Comparison of ENCODE assay signal across 29 cellular contexts in the genomic region with DNA sequence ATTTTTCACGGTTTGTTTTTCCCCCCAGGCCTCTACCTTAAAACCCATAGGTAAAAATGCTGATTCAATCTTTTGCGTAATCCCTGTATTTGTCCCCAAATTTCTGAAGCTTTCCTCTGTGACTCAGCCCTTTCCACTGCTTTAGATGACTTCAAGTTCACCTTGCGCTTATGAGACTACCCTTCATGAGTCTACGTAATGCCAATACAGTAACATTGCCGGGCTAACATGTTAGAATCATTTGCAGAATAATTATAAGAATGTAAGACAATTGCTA.
"Had no signal": no experiment of that assay in that cellular context is flagged by ENCODE, and none has a peak within 500 bp of the region (broad histone marks: within the 10 kb centered on the region; RNA-seq: fewer than 3 reads in every experiment).

No MANE protein-coding gene starts in this region.

- H3K36me3 ChIP-seq: cardiac muscle cell, neural progenitor cell, thyroid gland had no signal

- H3K27me3 ChIP-seq: body of pancreas, cardiac muscle cell, dorsolateral prefrontal cortex, neural progenitor cell, thyroid gland had no signal

- DNase-seq: activated CD4-positive, alpha-beta T cell treated with anti-CD3 and anti-CD28 coated beads for 4 hours; activated CD4-positive, alpha-beta T cell treated with anti-CD3 and anti-CD28 coated beads, Interleukin-2, amount 50 U/mL, for 4 hours; activated CD8-positive, alpha-beta memory T cell treated with anti-CD3 and anti-CD28 coated beads for 24 hours; activated effector memory CD4-positive, alpha-beta T cell treated with Interleukin-2 at 50 U/mL for 16 hours; activated naive CD4-positive, alpha-beta T cell treated with Interleukin-2 at 50 U/mL for 16 hours; anterior cingulate cortex; body of pancreas; cerebellar nuclear complex; dorsolateral prefrontal cortex; effector memory CD4-positive, alpha-beta T cell; head of caudate nucleus; hippocampal formation; kidney; left colon; natural killer cell; posterior cingulate gyrus; stimulated activated CD4-positive, alpha-beta T cell treated with anti-CD3 and anti-CD28 coated beads, Interleukin-12 subunit alpha, Interleukin-12 subunit beta, amount 100 ng/mL, for 4 hours; stimulated activated CD4-positive, alpha-beta T cell treated with anti-CD3 and anti-CD28 coated beads, Interleukin-4, amount 100 ng/mL, for 1 hour; T-helper 9 cell; thyroid gland had no signal

- H3K36me3 Mint-ChIP-seq: activated naive CD8-positive, alpha-beta T cell; memory B cell; natural killer cell; neural progenitor cell had no signal

- H3K27ac ChIP-seq: body of pancreas, cardiac muscle cell, coronary artery, dorsolateral prefrontal cortex, neural progenitor cell, thyroid gland, VCaP had no signal

- H3K9me3 Mint-ChIP-seq: neural progenitor cell had no signal

- H3K27me3 Mint-ChIP-seq: memory B cell; stimulated activated naive CD8-positive, alpha-beta T cell treated with anti-CD3 and anti-CD28 coated beads, Interleukin-15, Interleukin-2, amounts not matched to agents 100 ng/mL and 50 ng/mL, for 24 hours had no signal

- H3K4me3 Mint-ChIP-seq: activated naive CD8-positive, alpha-beta T cell; memory B cell; natural killer cell; neural progenitor cell; stimulated activated naive CD8-positive, alpha-beta T cell treated with anti-CD3 and anti-CD28 coated beads, Interleukin-15, Interleukin-2, amounts not matched to agents 100 ng/mL and 50 ng/mL, for 24 hours; T-helper 1 cell treated with Interleukin-12 subunit alpha and Interleukin-12 subunit beta and Interleukin-4 antibody, amounts not matched to agents 30 μg/mL and 1 μg/mL, for 36 hours had no signal

- H3K9me3 ChIP-seq: body of pancreas, thyroid gland had no signal

- ATAC-seq: body of pancreas, left colon, natural killer cell, right cardiac atrium had no signal

- H3K4me1 ChIP-seq: body of pancreas, neural progenitor cell, thyroid gland had no signal

- H3K4me2 ChIP-seq: neural progenitor cell had no signal

- H3K27ac Mint-ChIP-seq: activated naive CD8-positive, alpha-beta T cell; memory B cell; natural killer cell; neural progenitor cell; stimulated activated naive CD8-positive, alpha-beta T cell treated with anti-CD3 and anti-CD28 coated beads, Interleukin-15, Interleukin-2, amounts not matched to agents 100 ng/mL and 50 ng/mL, for 24 hours; T-helper 1 cell treated with Interleukin-12 subunit alpha and Interleukin-12 subunit beta and Interleukin-4 antibody, amounts not matched to agents 30 μg/mL and 1 μg/mL, for 36 hours had no signal

- H3K4me1 Mint-ChIP-seq: memory B cell had no signal

- H2AFZ ChIP-seq: neural progenitor cell had no signal

- H3K4me3 ChIP-seq: body of pancreas, cardiac muscle cell, coronary artery, dorsolateral prefrontal cortex, neural progenitor cell, thyroid gland had no signal

- H3K9ac ChIP-seq: neural progenitor cell had no signal
